ENCODE assay signal across 29 cellular contexts in genomic region chr22:43208703-43209522, GRCh38.
"Had no signal": no experiment of that assay in that cellular context is flagged by ENCODE, and none has a peak within 500 bp of the region (broad histone marks: within the 10 kb centered on the region; RNA-seq: fewer than 3 reads in every experiment).

No MANE protein-coding gene starts in this region.

- H3K36me3 ChIP-seq: neutrophil, pancreas, prostate gland, right lobe of liver, sigmoid colon, suprapubic skin, tibial artery, transverse colon, upper lobe of right lung, uterus had no signal

- H3K27ac Mint-ChIP-seq: naive thymus-derived CD4-positive, alpha-beta T cell; natural killer cell; nephron; stimulated activated memory B cell treated with anti-CD40 and anti-IgM and Interleukin-4, amounts not matched to agents 10 μg/mL and 1 μg/mL and 100 μg/mL, for 72 hours; type B pancreatic cell had no signal

- H3K4me1 ChIP-seq: pancreas, prostate gland, right lobe of liver, sigmoid colon, suprapubic skin, tibial artery, transverse colon, upper lobe of right lung, uterus had no signal

- H3K4me3 ChIP-seq: pancreas, prostate gland, right lobe of liver, sigmoid colon, suprapubic skin, testis, tibial artery, transverse colon, upper lobe of right lung, uterus had no signal

- H3K4me3 Mint-ChIP-seq: naive thymus-derived CD4-positive, alpha-beta T cell; natural killer cell; nephron; neural crest cell; stimulated activated memory B cell treated with anti-CD40 and anti-IgM and Interleukin-4, amounts not matched to agents 10 μg/mL and 1 μg/mL and 100 μg/mL, for 72 hours; stimulated activated naive CD8-positive, alpha-beta T cell treated with anti-CD3 and anti-CD28 coated beads, Interleukin-15, amount 100 ng/mL, for 72 hours; type B pancreatic cell had no signal

- DNase-seq: naive thymus-derived CD4-positive, alpha-beta T cell; natural killer cell; nucleus accumbens; pancreas; retina; right cardiac atrium; right lobe of liver; sigmoid colon; small intestine; stimulated activated CD4-positive, alpha-beta T cell treated with anti-CD3 and anti-CD28 coated beads, Interleukin-15, amount 100 ng/mL, for 24 hours; stimulated activated CD4-positive, alpha-beta T cell treated with anti-CD3 and anti-CD28 coated beads, Interleukin-2, amount 100 ng/mL, for 24 hours; stimulated activated CD4-positive, alpha-beta T cell treated with anti-CD3 and anti-CD28 coated beads, Interleukin-2, amount 100 ng/mL, for 48 hours; stimulated activated CD4-positive, alpha-beta T cell treated with anti-CD3 and anti-CD28 coated beads, Interleukin-4, amount 100 ng/mL, for 24 hours; stimulated activated naive CD4-positive, alpha-beta T cell; stimulated activated naive CD8-positive, alpha-beta T cell treated with anti-CD3 and anti-CD28 coated beads, Interleukin-15, amount 100 ng/mL, for 72 hours; stimulated activated naive CD8-positive, alpha-beta T cell treated with anti-CD3 and anti-CD28 coated beads, Interleukin-15, Interleukin-2, amounts not matched to agents 100 U/mL and 50 U/mL, for 24 hours; substantia nigra; tibial artery; transverse colon; upper lobe of right lung; uterus had no signal

- FAIRE-seq: pancreas, small intestine had no signal

- H3K27ac ChIP-seq: neutrophil, pancreas, prostate gland, right lobe of liver, sigmoid colon, suprapubic skin, testis, tibial artery, transverse colon, upper lobe of right lung, uterus had no signal

- H3K9me3 Mint-ChIP-seq: naive thymus-derived CD4-positive, alpha-beta T cell; natural killer cell; nephron; neural crest cell; stimulated activated naive CD8-positive, alpha-beta T cell treated with anti-CD3 and anti-CD28 coated beads, Interleukin-15, amount 100 ng/mL, for 72 hours; type B pancreatic cell had no signal

- H3K27me3 ChIP-seq: pancreas, right lobe of liver, testis, transverse colon, upper lobe of right lung, uterus had no signal

- H3K9me3 ChIP-seq: neutrophil, pancreas, prostate gland, right lobe of liver, sigmoid colon, suprapubic skin, testis, tibial artery, transverse colon, upper lobe of right lung, uterus had no signal

- H3K36me3 Mint-ChIP-seq: naive thymus-derived CD4-positive, alpha-beta T cell; natural killer cell; stimulated activated memory B cell treated with anti-CD40 and anti-IgM and Interleukin-4, amounts not matched to agents 10 μg/mL and 1 μg/mL and 100 μg/mL, for 72 hours; type B pancreatic cell had no signal

- ATAC-seq: naive thymus-derived CD4-positive, alpha-beta T cell; natural killer cell; pancreas; right cardiac atrium; right lobe of liver; stimulated activated memory B cell treated with anti-CD40 and anti-IgM and Interleukin-4, amounts not matched to agents 10 μg/mL and 1 μg/mL and 100 μg/mL, for 72 hours; stimulated activated naive CD8-positive, alpha-beta T cell treated with anti-CD3 and anti-CD28 coated beads, Interleukin-15, amount 100 ng/mL, for 72 hours; stimulated activated naive CD8-positive, alpha-beta T cell treated with anti-CD3 and anti-CD28 coated beads, Interleukin-15, Interleukin-2, amounts not matched to agents 100 U/mL and 50 U/mL, for 24 hours; upper lobe of right lung had no signal

- H3K27me3 Mint-ChIP-seq: naive thymus-derived CD4-positive, alpha-beta T cell; stimulated activated naive CD8-positive, alpha-beta T cell treated with anti-CD3 and anti-CD28 coated beads, Interleukin-15, amount 100 ng/mL, for 72 hours; type B pancreatic cell had no signal
